In genomic region chr2:48175656-48176055, GRCh38 we compare ENCODE assay signal across 1 cellular context.
TF ChIP-seq lines count a peak whose summit lies in the region.

No MANE protein-coding gene starts in this region.

TF ChIP-seq in K562, 482 proteins besides CTCF, POLR2A, EP300 and RAD21 (continued from another document):
- TF ChIP-seq ZBTB9 (CRISPR knock-in tag; IDR thresholded peaks at IDR 0.05): no peak
- no peak for TF ChIP-seq ESRRB (CRISPR knock-in tag; IDR thresholded peaks at IDR 0.05; ENCODE audit: borderline replicate concordance)
- TF ChIP-seq MTA1 (IDR thresholded peaks at IDR 0.05; ENCODE audit: borderline replicate concordance): no peak
- TF ChIP-seq BCOR (IDR thresholded peaks at IDR 0.05): peak; percentile 21; the same call in 1 of the 2 replicates
- no peak for TF ChIP-seq PCBP2 (IDR thresholded peaks at IDR 0.05; ENCODE audit: low read depth, low read length, poor library complexity, severe bottlenecking)
- no peak for TF ChIP-seq ZNF384 (IDR thresholded peaks at IDR 0.05; ENCODE audit: low read depth, low read length)
- TF ChIP-seq ZNF253 (CRISPR knock-in tag; conservative IDR thresholded peaks at IDR 0.05): no peak
- peak; percentile 31 for TF ChIP-seq RBM25 (IDR thresholded peaks at IDR 0.05; ENCODE audit: low read depth, low read length, severe bottlenecking)
- no peak for TF ChIP-seq E2F4 (CRISPR knock-in tag; IDR thresholded peaks at IDR 0.05; ENCODE audit: low read depth)
- no peak for TF ChIP-seq ZNF140 (CRISPR knock-in tag; IDR thresholded peaks at IDR 0.05)
- no peak for TF ChIP-seq PHF21A (IDR thresholded peaks at IDR 0.05; ENCODE audit: borderline replicate concordance, low read depth)
- TF ChIP-seq SPI1 (IDR thresholded peaks at IDR 0.05; ENCODE audit: borderline replicate concordance, low read depth, low read length): no peak
- TF ChIP-seq IRF2 (CRISPR knock-in tag; IDR thresholded peaks at IDR 0.05): no peak
- TF ChIP-seq ZNF324 (CRISPR knock-in tag; IDR thresholded peaks at IDR 0.05): no peak
- no peak for TF ChIP-seq ARNT (IDR thresholded peaks at IDR 0.05)
- TF ChIP-seq NR2C1 (IDR thresholded peaks at IDR 0.05): no peak
- TF ChIP-seq NR2C1 (tag; IDR thresholded peaks at IDR 0.05): no peak
- no peak for TF ChIP-seq MAX (CRISPR knock-in tag; IDR thresholded peaks at IDR 0.05)
- TF ChIP-seq ZBTB49 (CRISPR knock-in tag; IDR thresholded peaks at IDR 0.05; ENCODE audit: borderline replicate concordance): no peak
- no peak for TF ChIP-seq TSC22D4 (tag; IDR thresholded peaks at IDR 0.05)
- TF ChIP-seq, protein P1, sequence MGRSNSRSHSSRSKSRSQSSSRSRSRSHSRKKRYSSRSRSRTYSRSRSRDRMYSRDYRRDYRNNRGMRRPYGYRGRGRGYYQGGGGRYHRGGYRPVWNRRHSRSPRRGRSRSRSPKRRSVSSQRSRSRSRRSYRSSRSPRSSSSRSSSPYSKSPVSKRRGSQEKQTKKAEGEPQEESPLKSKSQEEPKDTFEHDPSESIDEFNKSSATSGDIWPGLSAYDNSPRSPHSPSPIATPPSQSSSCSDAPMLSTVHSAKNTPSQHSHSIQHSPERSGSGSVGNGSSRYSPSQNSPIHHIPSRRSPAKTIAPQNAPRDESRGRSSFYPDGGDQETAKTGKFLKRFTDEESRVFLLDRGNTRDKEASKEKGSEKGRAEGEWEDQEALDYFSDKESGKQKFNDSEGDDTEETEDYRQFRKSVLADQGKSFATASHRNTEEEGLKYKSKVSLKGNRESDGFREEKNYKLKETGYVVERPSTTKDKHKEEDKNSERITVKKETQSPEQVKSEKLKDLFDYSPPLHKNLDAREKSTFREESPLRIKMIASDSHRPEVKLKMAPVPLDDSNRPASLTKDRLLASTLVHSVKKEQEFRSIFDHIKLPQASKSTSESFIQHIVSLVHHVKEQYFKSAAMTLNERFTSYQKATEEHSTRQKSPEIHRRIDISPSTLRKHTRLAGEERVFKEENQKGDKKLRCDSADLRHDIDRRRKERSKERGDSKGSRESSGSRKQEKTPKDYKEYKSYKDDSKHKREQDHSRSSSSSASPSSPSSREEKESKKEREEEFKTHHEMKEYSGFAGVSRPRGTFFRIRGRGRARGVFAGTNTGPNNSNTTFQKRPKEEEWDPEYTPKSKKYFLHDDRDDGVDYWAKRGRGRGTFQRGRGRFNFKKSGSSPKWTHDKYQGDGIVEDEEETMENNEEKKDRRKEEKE (IDR thresholded peaks at IDR 0.05; ENCODE audit: borderline replicate concordance in 1 of 2, control insufficient read depth in 1 of 2, low read depth in 2 of 2, low read length in 1 of 2): no peak
